In genomic region chr9:113269871-113270270, GRCh38 we compare ENCODE assay signal across 19 cellular contexts. TPM values are rescaled to one million over a fixed set of nuclear protein-coding genes. Genes with fewer than 3 reads are reported as not detected.
DNase-seq lines count a peak whose midpoint lies in the region; ATAC-seq and TF ChIP-seq lines count a peak whose summit lies in the region.
"Had no signal": no experiment of that assay in that cellular context is flagged by ENCODE, and none has a peak within 500 bp of the region (broad histone marks: within the 10 kb centered on the region; RNA-seq: fewer than 3 reads in every experiment).

No MANE protein-coding gene starts in this region.

- no peaks in the 10 kb centered on the region for H4K20me1 ChIP-seq in hepatocyte (ENCODE audit: insufficient read depth, poor library complexity, severe bottlenecking)

- H3K27me3 ChIP-seq in CD4-positive, CD25-positive, alpha-beta regulatory T cell (ENCODE audit: control insufficient read depth, insufficient read depth, low read length): no peaks in the 10 kb centered on the region
- H3K27me3 ChIP-seq in hepatocyte: no peaks in the 10 kb centered on the region
- H3K27me3 ChIP-seq: BLaER1 treated with 17β-estradiol and CSF1 and Interleukin-3, amounts not matched to agents 10 nM and 100 nM had no signal

- CTCF ChIA-PET in activated CD4-positive, alpha-beta memory T cell treated with anti-CD3 and anti-CD28 coated beads for 36 hours (lab: Charles Lee): interaction anchor here (0.6 to 1.4 kb wide), 7 partner anchors 48 to 385 kb away, joined by 3 to 6 read pairs (median 3); partner anchors contain the start of genes FKBP15 and SLC31A1
- CTCF ChIA-PET in activated CD4-positive, alpha-beta memory T cell treated with anti-CD3 and anti-CD28 coated beads, Interleukin-2, amount 10 ng/mL, durations not matched to agents 7 days and 5 days (lab: Charles Lee): interaction anchor here (1.2 kb wide), 1 partner anchor 132 kb away, joined by 3 read pairs; no protein-coding TSS in a partner anchor

- H3K27ac Mint-ChIP-seq in activated CD4-positive, alpha-beta memory T cell treated with anti-CD3 and anti-CD28 coated beads for 36 hours: peak overlapping the region; percentile 25
- H3K27ac Mint-ChIP-seq in activated CD4-positive, alpha-beta memory T cell treated with anti-CD3 and anti-CD28 coated beads, Interleukin-2, amount 10 ng/mL, durations not matched to agents 7 days and 5 days: no peak overlapping the region
- H3K27ac Mint-ChIP-seq in CD4-positive, CD25-positive, alpha-beta regulatory T cell: peak overlapping the region in 2 of 3 donors; percentile 8 to 16

- no peak overlapping the region for H3K4me3 Mint-ChIP-seq in activated CD4-positive, alpha-beta memory T cell treated with anti-CD3 and anti-CD28 coated beads for 36 hours
- H3K4me3 Mint-ChIP-seq in activated CD4-positive, alpha-beta memory T cell treated with anti-CD3 and anti-CD28 coated beads, Interleukin-2, amount 10 ng/mL, durations not matched to agents 7 days and 5 days: no peak overlapping the region
- H3K4me3 Mint-ChIP-seq in CD4-positive, CD25-positive, alpha-beta regulatory T cell: peak overlapping the region in 1 of 4 donors; percentile 21

- H3K27me3 Mint-ChIP-seq in activated CD4-positive, alpha-beta memory T cell treated with anti-CD3 and anti-CD28 coated beads for 36 hours: no peaks in the 10 kb centered on the region
- no peaks in the 10 kb centered on the region for H3K27me3 Mint-ChIP-seq in activated CD4-positive, alpha-beta memory T cell treated with anti-CD3 and anti-CD28 coated beads, Interleukin-2, amount 10 ng/mL, durations not matched to agents 7 days and 5 days
- H3K27me3 Mint-ChIP-seq in CD4-positive, CD25-positive, alpha-beta regulatory T cell: no peaks in the 10 kb centered on the region

- peak overlapping the region; percentile 33 for H3K4me2 ChIP-seq in hepatocyte
- H3K4me2 ChIP-seq: A549; BLaER1 treated with 17β-estradiol and CSF1 and Interleukin-3, amounts not matched to agents 10 nM and 100 nM had no signal

- H3K36me3 Mint-ChIP-seq in activated CD4-positive, alpha-beta memory T cell treated with anti-CD3 and anti-CD28 coated beads for 36 hours: peaks cover 36% of the 10 kb centered on the region
- H3K36me3 Mint-ChIP-seq in activated CD4-positive, alpha-beta memory T cell treated with anti-CD3 and anti-CD28 coated beads, Interleukin-2, amount 10 ng/mL, durations not matched to agents 7 days and 5 days (ENCODE audit: low read depth): peaks cover 48% of the 10 kb centered on the region
- H3K36me3 Mint-ChIP-seq in CD4-positive, CD25-positive, alpha-beta regulatory T cell: peaks cover 39% of the 10 kb centered on the region

- H3K4me1 Mint-ChIP-seq in activated CD4-positive, alpha-beta memory T cell treated with anti-CD3 and anti-CD28 coated beads for 36 hours (ENCODE audit: low read depth): peaks cover 32% of the 10 kb centered on the region
- H3K4me1 Mint-ChIP-seq in activated CD4-positive, alpha-beta memory T cell treated with anti-CD3 and anti-CD28 coated beads, Interleukin-2, amount 10 ng/mL, durations not matched to agents 7 days and 5 days: peaks cover 21% of the 10 kb centered on the region
- peaks cover 14 to 32% (median 22%) of the 10 kb centered on the region in 4 donors for H3K4me1 Mint-ChIP-seq in CD4-positive, CD25-positive, alpha-beta regulatory T cell

- no peaks in the 10 kb centered on the region for H3K9me3 Mint-ChIP-seq in activated CD4-positive, alpha-beta memory T cell treated with anti-CD3 and anti-CD28 coated beads for 36 hours
- H3K9me3 Mint-ChIP-seq in activated CD4-positive, alpha-beta memory T cell treated with anti-CD3 and anti-CD28 coated beads, Interleukin-2, amount 10 ng/mL, durations not matched to agents 7 days and 5 days: no peaks in the 10 kb centered on the region
- H3K9me3 Mint-ChIP-seq in CD4-positive, CD25-positive, alpha-beta regulatory T cell: no peaks in the 10 kb centered on the region

- no peak for ATAC-seq in CD4-positive, CD25-positive, alpha-beta regulatory T cell (ENCODE audit: low read depth in 2 of 2)
- ATAC-seq: A549, PC-3 had no signal

- H3K4me1 ChIP-seq in CD4-positive, CD25-positive, alpha-beta regulatory T cell (ENCODE audit: control insufficient read depth, insufficient read depth, low read length, poor library complexity, severe bottlenecking): peaks cover 10% of the 10 kb centered on the region
- H3K4me1 ChIP-seq in hepatocyte (ENCODE audit: insufficient read depth): peaks cover 3% of the 10 kb centered on the region

- intact Hi-C loops in activated CD4-positive, alpha-beta memory T cell treated with anti-CD3 and anti-CD28 coated beads for 36 hours (cut with micrococcal nuclease): loop anchor here (1.0 to 10.0 kb wide), 2 partner anchors 50 to 245 kb away; no protein-coding TSS in a partner anchor

- H2AFZ ChIP-seq in hepatocyte: no peak overlapping the region

- H3K9me2 ChIP-seq in hepatocyte (replicated peaks; ENCODE audit: insufficient read depth): no peaks in the 10 kb centered on the region

- no peak for TF ChIP-seq CTCF in hepatocyte (IDR thresholded peaks at IDR 0.05; ENCODE audit: poor library complexity)

- H3K36me3 ChIP-seq in CD4-positive, CD25-positive, alpha-beta regulatory T cell (ENCODE audit: control insufficient read depth, insufficient read depth, low read length): peaks cover 67% of the 10 kb centered on the region
- H3K36me3 ChIP-seq in hepatocyte (replicated peaks; ENCODE audit: insufficient read depth, low read depth): no peaks in the 10 kb centered on the region

- peaks cover 14% of the 10 kb centered on the region for H3K79me2 ChIP-seq in hepatocyte

- H3K4me3 ChIP-seq in CD4-positive, CD25-positive, alpha-beta regulatory T cell (ENCODE audit: low read depth, low read length): no peak overlapping the region
- H3K4me3 ChIP-seq in hepatocyte: no peak overlapping the region
- H3K4me3 ChIP-seq: A549; BLaER1 treated with 17β-estradiol and CSF1 and Interleukin-3, amounts not matched to agents 10 nM and 100 nM had no signal

- 88% methylated on average over 2 of the region's 2 CpGs for WGBS in hepatocyte (ENCODE audit: low lambda C conversion rate, missing lambda C conversion rate)

- no peaks in the 10 kb centered on the region for H3K9me3 ChIP-seq in CD4-positive, CD25-positive, alpha-beta regulatory T cell (ENCODE audit: control insufficient read depth in 2 of 2, low read length in 2 of 2)
- no peaks in the 10 kb centered on the region for H3K9me3 ChIP-seq in hepatocyte (ENCODE audit: low read depth)
- H3K9me3 ChIP-seq: A549; BLaER1 treated with 17β-estradiol and CSF1 and Interleukin-3, amounts not matched to agents 10 nM and 100 nM had no signal

- H3K27ac ChIP-seq in CD4-positive, CD25-positive, alpha-beta regulatory T cell (ENCODE audit: insufficient read depth, low read length, poor library complexity, severe bottlenecking): no peak overlapping the region
- H3K27ac ChIP-seq in hepatocyte: no peak overlapping the region
- H3K27ac ChIP-seq: A549; BLaER1 treated with 17β-estradiol and CSF1 and Interleukin-3, amounts not matched to agents 10 nM and 100 nM; RWPE1 had no signal

- POLR2A ChIA-PET in activated CD4-positive, alpha-beta memory T cell treated with anti-CD3 and anti-CD28 coated beads for 36 hours (lab: Charles Lee): interaction anchor here (0.7 to 2.3 kb wide), 4 partner anchors 49 to 157 kb away, joined by 3 to 20 read pairs (median 3); partner anchors contain the start of genes FKBP15, POLE3 and SLC31A1
- POLR2A ChIA-PET in activated CD4-positive, alpha-beta memory T cell treated with anti-CD3 and anti-CD28 coated beads, Interleukin-2, amount 10 ng/mL, durations not matched to agents 7 days and 5 days (lab: Charles Lee): interaction anchor here (1.0 kb wide), 1 partner anchor 49 kb away, joined by 3 read pairs; the partner anchor contains the start of gene FKBP15

- DNase-seq in activated CD4-positive, alpha-beta memory T cell treated with anti-CD3 and anti-CD28 coated beads for 36 hours: no peak
- DNase-seq in activated CD4-positive, alpha-beta memory T cell treated with anti-CD3 and anti-CD28 coated beads, Interleukin-2, amount 10 ng/mL, durations not matched to agents 7 days and 5 days: no peak
- no peak for DNase-seq in CD4-positive, CD25-positive, alpha-beta regulatory T cell
- DNase-seq in NCI-H82 (lab: John Stamatoyannopoulos, UW) (peak; percentile 79), hepatocyte (ENCODE audit: low spot score) (no peak), NCI-H2029 (lab: John Stamatoyannopoulos, UW) (no peak)
- DNase-seq in activated effector memory CD4-positive, alpha-beta T cell treated with Interleukin-2 at 50 U/mL for 16 hours: no peak
- DNase-seq: COR-L47, EL, NCI-H1417 treated with DMSO at 0.1 percent for 48 hours, NCI-H2029 treated with DMSO at 0.1 percent for 48 hours, NCI-H2171 treated with DMSO at 0.1 percent for 48 hours, NCI-H446 treated with DMSO at 0.1 percent for 48 hours, NCI-H748 treated with DMSO at 0.1 percent for 48 hours, PC-3 had no signal

RNA-seq across cellular contexts. Expression of gene CDC26, which starts 5.5 kb away (rescaled TPM):
- total RNA-seq in activated CD4-positive, alpha-beta memory T cell treated with anti-CD3 and anti-CD28 coated beads for 36 hours: 10 to 100 TPM; 49.8 to 50.9 TPM
- total RNA-seq in activated CD4-positive, alpha-beta memory T cell treated with anti-CD3 and anti-CD28 coated beads, Interleukin-2, amount 10 ng/mL, durations not matched to agents 7 days and 5 days: 10 to 100 TPM; 34.3 to 38.5 TPM
- 26.3 TPM for total RNA-seq in CD4-positive, CD25-positive, alpha-beta regulatory T cell
- 100 to 1,000 TPM; 161 to 182 (median 173) TPM for polyA plus RNA-seq in CD4-positive, CD25-positive, alpha-beta regulatory T cell
- total RNA-seq in hepatocyte: 39.8 and 45.9 TPM in 2 replicates
- 62.5 and 77.2 TPM in 2 replicates for polyA plus RNA-seq in hepatocyte

RNA-seq across cellular contexts. Expression of gene PRPF4, which starts 5.6 kb away (rescaled TPM):
- total RNA-seq in activated CD4-positive, alpha-beta memory T cell treated with anti-CD3 and anti-CD28 coated beads for 36 hours: 10 to 100 TPM; 47.6 to 48.7 TPM
- total RNA-seq in activated CD4-positive, alpha-beta memory T cell treated with anti-CD3 and anti-CD28 coated beads, Interleukin-2, amount 10 ng/mL, durations not matched to agents 7 days and 5 days: 10 to 100 TPM; 27.7 to 28.2 TPM
- total RNA-seq in CD4-positive, CD25-positive, alpha-beta regulatory T cell: 22.9 TPM
- 10 to 100 TPM; 18.4 to 25.7 (median 22.5) TPM for polyA plus RNA-seq in CD4-positive, CD25-positive, alpha-beta regulatory T cell
- total RNA-seq in hepatocyte: 23.4 and 27.3 TPM in 2 replicates
- 24.1 and 28.8 TPM in 2 replicates for polyA plus RNA-seq in hepatocyte

RNA-seq across cellular contexts. Expression of gene RNF183, which starts 33.3 kb away (rescaled TPM):
- total RNA-seq in activated CD4-positive, alpha-beta memory T cell treated with anti-CD3 and anti-CD28 coated beads for 36 hours: under 1 TPM; 0.36 to 0.39 TPM
- total RNA-seq in activated CD4-positive, alpha-beta memory T cell treated with anti-CD3 and anti-CD28 coated beads, Interleukin-2, amount 10 ng/mL, durations not matched to agents 7 days and 5 days: under 1 TPM; 0.23 to 0.40 TPM
- total RNA-seq in CD4-positive, CD25-positive, alpha-beta regulatory T cell: not detected
- not detected for polyA plus RNA-seq in CD4-positive, CD25-positive, alpha-beta regulatory T cell
- total RNA-seq in hepatocyte: 0.43 and 3.9 TPM in 2 replicates
- polyA plus RNA-seq in hepatocyte: 0.21 and 0.85 TPM in 2 replicates
- total RNA-seq: H1, PC-3 had no signal

RNA-seq across cellular contexts. Expression of gene SLC31A1, which starts 48.5 kb away (rescaled TPM):
- 10 to 100 TPM; 12.1 to 12.5 TPM for total RNA-seq in activated CD4-positive, alpha-beta memory T cell treated with anti-CD3 and anti-CD28 coated beads for 36 hours
- 10 to 100 TPM in 1 of 2 experiments, 1 to 10 TPM in 1; 9.2 to 10.0 TPM for total RNA-seq in activated CD4-positive, alpha-beta memory T cell treated with anti-CD3 and anti-CD28 coated beads, Interleukin-2, amount 10 ng/mL, durations not matched to agents 7 days and 5 days
- 6.1 TPM for total RNA-seq in CD4-positive, CD25-positive, alpha-beta regulatory T cell
- 1 to 10 TPM; 3.1 to 6.1 (median 4.2) TPM for polyA plus RNA-seq in CD4-positive, CD25-positive, alpha-beta regulatory T cell
- 43.3 TPM in 2 replicates for total RNA-seq in hepatocyte
- 24.5 and 29.7 TPM in 2 replicates for polyA plus RNA-seq in hepatocyte

RNA-seq across cellular contexts. Expression of gene FKBP15, which starts 48.8 kb away (rescaled TPM):
- 10 to 100 TPM; 25.8 to 27.7 TPM for total RNA-seq in activated CD4-positive, alpha-beta memory T cell treated with anti-CD3 and anti-CD28 coated beads for 36 hours
- 10 to 100 TPM; 34.9 to 38.2 TPM for total RNA-seq in activated CD4-positive, alpha-beta memory T cell treated with anti-CD3 and anti-CD28 coated beads, Interleukin-2, amount 10 ng/mL, durations not matched to agents 7 days and 5 days
- 24.9 TPM for total RNA-seq in CD4-positive, CD25-positive, alpha-beta regulatory T cell
- polyA plus RNA-seq in CD4-positive, CD25-positive, alpha-beta regulatory T cell: 1 to 10 TPM; 7.1 to 9.8 (median 8.9) TPM
- 13.7 and 17.7 TPM in 2 replicates for total RNA-seq in hepatocyte
- polyA plus RNA-seq in hepatocyte: 7.7 and 14.5 TPM in 2 replicates
